Comparison of ENCODE assay signal across 26 cellular contexts in genomic region chr4:189362364-189362763, GRCh38.
"Had no signal": no experiment of that assay in that cellular context is flagged by ENCODE, and none has a peak within 500 bp of the region (broad histone marks: within the 10 kb centered on the region; RNA-seq: fewer than 3 reads in every experiment).

No MANE protein-coding gene starts in this region.

- DNase-seq: activated CD4-positive, alpha-beta memory T cell treated with anti-CD3 and anti-CD28 coated beads, Interleukin-2, amount 10 ng/mL, durations not matched to agents 7 days and 5 days; activated CD4-positive, alpha-beta T cell treated with anti-CD3 and anti-CD28 coated beads, Interleukin-2, amount 50 U/mL, for 1 hour; activated CD4-positive, CD25-positive, alpha-beta regulatory T cell; activated gamma-delta T cell treated with Interleukin-2 at 50 U/mL for 16 hours; activated naive CD4-positive, alpha-beta T cell treated with anti-CD3 and anti-CD28 coated beads, Interleukin-2, amount 10 ng/mL, durations not matched to agents 7 days and 5 days; activated naive CD8-positive, alpha-beta T cell treated with anti-CD3 and anti-CD28 coated beads for 36 hours; activated T-cell treated with anti-CD3 and anti-CD28 coated beads for 4 hours; activated T-cell treated with anti-CD3 and anti-CD28 coated beads, Interleukin-2, amount 50 U/mL, for 48 hours; aorta; central memory CD4-positive, alpha-beta T cell; MM.1S; NCI-H1105 treated with DMSO at 0.1 percent for 48 hours; NCI-H1436 treated with DMSO at 0.1 percent for 48 hours; NCI-H187 treated with DMSO at 0.1 percent for 48 hours; NCI-H2081 treated with DMSO at 0.1 percent for 48 hours; NCI-H446; NCI-H524; Peyer's patch; Right ventricle myocardium superior; SJCRH30; SK-N-SH; T-helper 1 cell had no signal

- H3K4me1 Mint-ChIP-seq: activated CD4-positive, alpha-beta memory T cell treated with anti-CD3 and anti-CD28 coated beads, Interleukin-2, amount 10 ng/mL, durations not matched to agents 7 days and 5 days; activated naive CD4-positive, alpha-beta T cell treated with anti-CD3 and anti-CD28 coated beads, Interleukin-2, amount 10 ng/mL, durations not matched to agents 7 days and 5 days; activated naive CD8-positive, alpha-beta T cell treated with anti-CD3 and anti-CD28 coated beads for 36 hours; activated T-helper 17 cell treated with anti-CD3 and anti-CD28 coated beads, Interleukin-2, amount 50 U/mL, for 72 hours had no signal

- H3K27me3 Mint-ChIP-seq: activated CD4-positive, alpha-beta memory T cell treated with anti-CD3 and anti-CD28 coated beads, Interleukin-2, amount 10 ng/mL, durations not matched to agents 7 days and 5 days; activated naive CD4-positive, alpha-beta T cell treated with anti-CD3 and anti-CD28 coated beads, Interleukin-2, amount 10 ng/mL, durations not matched to agents 7 days and 5 days; activated naive CD8-positive, alpha-beta T cell treated with anti-CD3 and anti-CD28 coated beads for 36 hours; activated T-helper 17 cell treated with anti-CD3 and anti-CD28 coated beads, Interleukin-2, amount 50 U/mL, for 72 hours had no signal

- H3K4me1 ChIP-seq: breast epithelium, Peyer's patch, SJCRH30 had no signal

- H3K9me3 Mint-ChIP-seq: activated naive CD8-positive, alpha-beta T cell treated with anti-CD3 and anti-CD28 coated beads for 36 hours had no signal

- H3K4me3 Mint-ChIP-seq: activated CD4-positive, alpha-beta memory T cell treated with anti-CD3 and anti-CD28 coated beads, Interleukin-2, amount 10 ng/mL, durations not matched to agents 7 days and 5 days; activated naive CD4-positive, alpha-beta T cell treated with anti-CD3 and anti-CD28 coated beads, Interleukin-2, amount 10 ng/mL, durations not matched to agents 7 days and 5 days; activated naive CD8-positive, alpha-beta T cell treated with anti-CD3 and anti-CD28 coated beads for 36 hours; activated T-helper 17 cell treated with anti-CD3 and anti-CD28 coated beads, Interleukin-2, amount 50 U/mL, for 72 hours had no signal

- H3K27ac ChIP-seq: breast epithelium, Peyer's patch, RWPE1, SJCRH30, VCaP had no signal

- H3K4me2 ChIP-seq: SK-N-SH had no signal

- H3K9me3 ChIP-seq: breast epithelium, Peyer's patch, SJCRH30, SK-N-SH had no signal

- ATAC-seq: activated T-helper 17 cell treated with anti-CD3 and anti-CD28 coated beads, Interleukin-2, amount 50 U/mL, for 72 hours had no signal

- H3K4me3 ChIP-seq: breast epithelium, Peyer's patch, SJCRH30 had no signal

- H3K9ac ChIP-seq: SK-N-SH had no signal

- H3K36me3 Mint-ChIP-seq: activated naive CD4-positive, alpha-beta T cell treated with anti-CD3 and anti-CD28 coated beads, Interleukin-2, amount 10 ng/mL, durations not matched to agents 7 days and 5 days; activated naive CD8-positive, alpha-beta T cell treated with anti-CD3 and anti-CD28 coated beads for 36 hours had no signal

- H3K36me3 ChIP-seq: breast epithelium, Peyer's patch, SJCRH30 had no signal

- H3K27me3 ChIP-seq: breast epithelium, Peyer's patch, SJCRH30 had no signal

- H3K27ac Mint-ChIP-seq: activated CD4-positive, alpha-beta memory T cell treated with anti-CD3 and anti-CD28 coated beads, Interleukin-2, amount 10 ng/mL, durations not matched to agents 7 days and 5 days; activated naive CD4-positive, alpha-beta T cell treated with anti-CD3 and anti-CD28 coated beads, Interleukin-2, amount 10 ng/mL, durations not matched to agents 7 days and 5 days; activated naive CD8-positive, alpha-beta T cell treated with anti-CD3 and anti-CD28 coated beads for 36 hours; activated T-helper 17 cell treated with anti-CD3 and anti-CD28 coated beads, Interleukin-2, amount 50 U/mL, for 72 hours had no signal
